In the genomic region with DNA sequence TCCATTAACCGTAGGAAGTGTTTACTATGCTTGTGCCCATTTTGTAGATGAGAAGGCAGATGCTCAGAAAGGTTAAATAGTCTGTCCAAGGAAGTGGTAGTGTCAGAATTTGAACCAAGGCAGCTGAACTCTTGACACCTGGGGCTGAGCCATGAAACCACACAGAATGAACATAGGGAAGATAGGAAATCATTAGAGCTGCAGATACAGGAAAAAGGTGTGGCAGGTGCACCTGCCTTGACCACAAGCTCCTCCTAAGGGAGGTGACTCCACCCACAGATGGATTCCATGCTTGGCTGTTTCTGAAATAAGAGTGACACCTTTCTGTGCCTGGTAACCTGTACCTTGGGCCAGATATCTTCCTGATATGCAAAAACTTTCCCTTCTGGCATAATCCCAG, we compare ENCODE assay signal across 13 cellular contexts.
"Had no signal": no experiment of that assay in that cellular context is flagged by ENCODE, and none has a peak within 500 bp of the region (broad histone marks: within the 10 kb centered on the region; RNA-seq: fewer than 3 reads in every experiment).

No MANE protein-coding gene starts in this region.

- H3K36me3 ChIP-seq: heart left ventricle, right atrium auricular region had no signal

- FAIRE-seq: endothelial cell of umbilical vein, small intestine, urothelium cell line had no signal

- H3K27me3 ChIP-seq: right atrium auricular region had no signal

- DNase-seq: activated CD4-positive, CD25-positive, alpha-beta regulatory T cell; activated naive CD4-positive, alpha-beta T cell treated with anti-CD3 and anti-CD28 coated beads, Interleukin-2, amount 10 ng/mL, durations not matched to agents 7 days and 5 days; effector CD4-positive, alpha-beta T cell; foreskin melanocyte; heart left ventricle; left colon; naive thymus-derived CD8-positive, alpha-beta T cell; small intestine had no signal

- H3K9me3 ChIP-seq: heart left ventricle, right atrium auricular region had no signal

- H3K27ac ChIP-seq: coronary artery, heart left ventricle, right atrium auricular region had no signal

- H3K4me1 ChIP-seq: heart left ventricle had no signal

- H3K4me3 ChIP-seq: coronary artery, heart left ventricle, lung, right atrium auricular region had no signal

- ATAC-seq: heart left ventricle; left colon; naive thymus-derived CD8-positive, alpha-beta T cell had no signal
